In genomic region chr2:30482025-30482424, GRCh38 we compare ENCODE assay signal across 18 cellular contexts. TPM values are rescaled to one million over a fixed set of nuclear protein-coding genes. Genes with fewer than 3 reads are reported as not detected.
DNase-seq lines count a peak whose midpoint lies in the region; ATAC-seq and TF ChIP-seq lines count a peak whose summit lies in the region.
"Had no signal": no experiment of that assay in that cellular context is flagged by ENCODE, and none has a peak within 500 bp of the region (broad histone marks: within the 10 kb centered on the region; RNA-seq: fewer than 3 reads in every experiment).

No MANE protein-coding gene starts in this region.

- no peak for TF ChIP-seq CTCF in esophagus muscularis mucosa (IDR thresholded peaks at IDR 0.05)
- no peak for TF ChIP-seq CTCF in sigmoid colon (IDR thresholded peaks at IDR 0.05)

- TF ChIP-seq EP300 in esophagus muscularis mucosa (IDR thresholded peaks at IDR 0.05) (no peak), sigmoid colon (IDR thresholded peaks at IDR 0.05) (no peak)

- peaks cover 35% of the 10 kb centered on the region for H3K4me1 ChIP-seq in BLaER1
- peaks cover 17 to 46% (median 24%) of the 10 kb centered on the region in 10 experiments for H3K4me1 ChIP-seq in BLaER1 treated with 17β-estradiol and CSF1 and Interleukin-3, amounts not matched to agents 10 nM and 100 nM
- H3K4me1 ChIP-seq in esophagus muscularis mucosa = peaks cover 28 to 76% (median 53%) of the 10 kb centered on the region in 4 donors
- H3K4me1 ChIP-seq in sigmoid colon = peaks cover 0 to 43% (median 21%) of the 10 kb centered on the region in 4 donors

- H3K9ac ChIP-seq in BLaER1 = no peak overlapping the region
- no peak overlapping the region for H3K9ac ChIP-seq in BLaER1 treated with 17β-estradiol and CSF1 and Interleukin-3, amounts not matched to agents 10 nM and 100 nM
- H3K9ac ChIP-seq: KMS-11 had no signal

- no peak overlapping the region for H3K4me3 ChIP-seq in BLaER1
- no peak overlapping the region for H3K4me3 ChIP-seq in BLaER1 treated with 17β-estradiol and CSF1 and Interleukin-3, amounts not matched to agents 10 nM and 100 nM
- H3K4me3 ChIP-seq in esophagus muscularis mucosa = no peak overlapping the region
- H3K4me3 ChIP-seq in sigmoid colon = no peak overlapping the region
- H3K4me3 ChIP-seq: HAP-1 had no signal

- H3K9me3 ChIP-seq in BLaER1 (no peaks in the 10 kb centered on the region), esophagus muscularis mucosa (no peaks in the 10 kb centered on the region), sigmoid colon (no peaks in the 10 kb centered on the region)
- 0 out of 22 replicates have a peak, but pooled peaks cover 0 to 3% (median 0%) of the 10 kb centered on the region in 11 experiments for H3K9me3 ChIP-seq in BLaER1 treated with 17β-estradiol and CSF1 and Interleukin-3, amounts not matched to agents 10 nM and 100 nM (replicated peaks in 1 of 11)
- H3K9me3 ChIP-seq: HAP-1 had no signal

- intact Hi-C loops in esophagus muscularis mucosa (cut with DNase I) (no loop called here), sigmoid colon (cut with DNase I) (no loop called here)

- H3K36me3 ChIP-seq in BLaER1 (peaks cover 9% of the 10 kb centered on the region), esophagus muscularis mucosa (no peaks in the 10 kb centered on the region), sigmoid colon (no peaks in the 10 kb centered on the region)
- H3K36me3 ChIP-seq in BLaER1 treated with 17β-estradiol and CSF1 and Interleukin-3, amounts not matched to agents 10 nM and 100 nM = peaks cover 0 to 13% (median 5%) of the 10 kb centered on the region in 11 experiments; a peak in 7 of 22 replicates

- no peaks in the 10 kb centered on the region for H4K20me1 ChIP-seq in BLaER1
- peaks cover 0 to 11% (median 0%) of the 10 kb centered on the region in 11 experiments; a peak in 4 of 22 replicates for H4K20me1 ChIP-seq in BLaER1 treated with 17β-estradiol and CSF1 and Interleukin-3, amounts not matched to agents 10 nM and 100 nM

- no peak for TF ChIP-seq POLR2A in esophagus muscularis mucosa (IDR thresholded peaks at IDR 0.05; ENCODE audit: low read depth)
- no peak for TF ChIP-seq POLR2A in sigmoid colon (IDR thresholded peaks at IDR 0.05)

- peak overlapping the region; percentile 63 for H3K4me2 ChIP-seq in BLaER1
- peak overlapping the region in 10 of 11 experiments; percentile 30 to 84 (median 48); a peak in 16 of 22 replicates for H3K4me2 ChIP-seq in BLaER1 treated with 17β-estradiol and CSF1 and Interleukin-3, amounts not matched to agents 10 nM and 100 nM
- H3K4me2 ChIP-seq: KMS-11 had no signal

- H3K27me3 ChIP-seq in BLaER1 (no peaks in the 10 kb centered on the region), esophagus muscularis mucosa (no peaks in the 10 kb centered on the region), sigmoid colon (no peaks in the 10 kb centered on the region)
- no peaks in the 10 kb centered on the region for H3K27me3 ChIP-seq in BLaER1 treated with 17β-estradiol and CSF1 and Interleukin-3, amounts not matched to agents 10 nM and 100 nM

- ATAC-seq in activated CD4-positive, CD25-positive, alpha-beta regulatory T cell treated with anti-CD3 and anti-CD28 coated beads, Interleukin-2, amount 50 U/mL, for 24 hours = no peak

- peak overlapping the region; percentile 28; the same call in 1 of the 2 replicates for H3K27ac ChIP-seq in BLaER1
- H3K27ac ChIP-seq in BLaER1 treated with 17β-estradiol and CSF1 and Interleukin-3, amounts not matched to agents 10 nM and 100 nM = peak overlapping the region in 1 of 11 experiments; percentile 27; a peak in 2 of 22 replicates
- H3K27ac ChIP-seq in esophagus muscularis mucosa (replicated peaks in 1 of 4) = peak overlapping the region; percentile 50 to 70 (median 62)
- H3K27ac ChIP-seq in sigmoid colon = peak overlapping the region in 3 of 4 donors; percentile 11 to 55 (median 19)
- H3K27ac ChIP-seq: KMS-11 had no signal

- DNase-seq in esophagus muscularis mucosa (ENCODE audit: extremely low spot score) (no peak), sigmoid colon (no peak), DMS53 treated with DMSO at 0.1 percent for 48 hours (lab: John Stamatoyannopoulos, UW; ENCODE audit: unreplicated experiment) (no peak), inferior parietal cortex (ENCODE audit: extremely low spot score) (no peak)
- DNase-seq: DND-41; GOT3; HFFc6; MM.1S; NCI-H446 treated with DMSO at 0.1 percent for 48 hours; NCI-H526; NCI-H82; NK-92 treated with Interleukin-12 subunit alpha and Interleukin-12 subunit beta, amount 100 ng/mL, for 24 hours; SHP77 treated with DMSO at 0.1 percent for 48 hours had no signal

RNA-seq across cellular contexts. Expression of gene LCLAT1, which starts 35.0 kb away (rescaled TPM):
- total RNA-seq in esophagus muscularis mucosa (10 to 100 TPM; 24.9 to 62.9 (median 36.3) TPM), sigmoid colon (10 to 100 TPM; 10.0 to 17.2 (median 13.4) TPM)
- polyA plus RNA-seq in sigmoid colon = 1 to 10 TPM; 1.2 to 5.9 (median 1.4) TPM
